In genomic region chr10:27380929-27381358, GRCh38 we compare ENCODE assay signal across 21 cellular contexts.
DNase-seq lines count a peak whose midpoint lies in the region; ATAC-seq, FAIRE-seq and TF ChIP-seq lines count a peak whose summit lies in the region.
"Had no signal": no experiment of that assay in that cellular context is flagged by ENCODE, and none has a peak within 500 bp of the region (broad histone marks: within the 10 kb centered on the region; RNA-seq: fewer than 3 reads in every experiment).

No MANE protein-coding gene starts in this region.

- no peak overlapping the region for H3K4me3 Mint-ChIP-seq in HFFc6
- no peak overlapping the region for H3K4me3 Mint-ChIP-seq in activated CD8-positive, alpha-beta T cell treated with anti-CD3 and anti-CD28 coated beads for 36 hours
- H3K4me3 Mint-ChIP-seq: CD4-positive, alpha-beta T cell had no signal

- H3K9me1 ChIP-seq in K562 (ENCODE audit: control insufficient read depth, insufficient read depth, low read length) = no peaks in the 10 kb centered on the region

- no peak for TF ChIP-seq POLR2A in K562 (conservative IDR thresholded peaks at IDR 0.05)

- FAIRE-seq in K562 (lab: Jason Lieb, UNC) = no peak
- FAIRE-seq: A549, GM12892, GM18507 had no signal

- H2AFZ ChIP-seq in GM23248 (0 out of 2 replicates have a peak overlapping the region, but pooled peaks have one; percentile 38), K562 (ENCODE audit: low read depth, low read length) (no peak overlapping the region)

- DNase-seq in GM23248 = no peak
- DNase-seq in K562 (ENCODE audit: extremely low read depth in 1 of 4, low spot score in 3 of 4) = no peak
- DNase-seq in fibroblast of villous mesenchyme (ENCODE audit: low read depth) = peak; percentile 18
- DNase-seq in omental fat pad (ENCODE audit: low spot score) = no peak
- no peak for DNase-seq in posterior vena cava (ENCODE audit: low spot score)
- no peak for DNase-seq in HFFc6
- no peak for DNase-seq in MV-4-11 (lab: John Stamatoyannopoulos, UW)
- DNase-seq in activated CD8-positive, alpha-beta T cell treated with anti-CD3 and anti-CD28 coated beads for 36 hours = no peak
- DNase-seq: AML-193; Caco-2; CD4-positive, alpha-beta T cell; DMS153; DMS79; GDM1; IMR-90 had no signal

- WGBS in GM23248 (ENCODE audit: low coverage in 1 of 2, low lambda C conversion rate in 2 of 2, missing lambda C conversion rate in 2 of 2), 2 experiments = 56% methylated on average over 6 of the region's 6 CpGs
- WGBS in K562 (ENCODE audit: insufficient coverage, low coverage, missing lambda C conversion rate) = 3% methylated on average over 6 of the region's 6 CpGs

- H3K9me2 ChIP-seq in GM23248 (ENCODE audit: insufficient read depth) = no peaks in the 10 kb centered on the region

- POLR2A ChIA-PET in K562 (lab: Yijun Ruan, JAX) = no interaction called here
- POLR2A ChIA-PET in activated CD8-positive, alpha-beta T cell treated with anti-CD3 and anti-CD28 coated beads for 36 hours (lab: Charles Lee) = no interaction called here

- H3F3A ChIP-seq in GM23248 (ENCODE audit: insufficient read depth) = no peaks in the 10 kb centered on the region

- H3K27me3 ChIP-seq in GM23248 (replicated peaks; ENCODE audit: insufficient read depth) (no peaks in the 10 kb centered on the region), K562 (ENCODE audit: control insufficient read depth in 2 of 2, insufficient read depth in 2 of 2, low read length in 2 of 2) (no peaks in the 10 kb centered on the region; a peak in 1 of 5 replicates)

- intact Hi-C loops in K562 (cut with micrococcal nuclease) (no loop called here), posterior vena cava (cut with DNase I) (loop anchor here in 1 of 2 donors (2.0 kb wide), 1 partner anchor 56 kb away; no protein-coding TSS in a partner anchor)
- intact Hi-C loops in activated CD8-positive, alpha-beta T cell treated with anti-CD3 and anti-CD28 coated beads for 36 hours (cut with micrococcal nuclease) = no loop called here

- 0 out of 2 replicates have a peak, but pooled peaks cover 9% of the 10 kb centered on the region for H3K4me1 ChIP-seq in GM23248 (ENCODE audit: insufficient read depth)
- H3K4me1 ChIP-seq in K562 (replicated peaks in 1 of 2; ENCODE audit: control insufficient read depth in 2 of 2, insufficient read depth in 2 of 2, low read length in 2 of 2) = no peaks in the 10 kb centered on the region
- H3K4me1 ChIP-seq: HAP-1 had no signal

- no peak for TF ChIP-seq RAD21 in K562 (CRISPR knock-in tag; conservative IDR thresholded peaks at IDR 0.05 in 1 of 2, IDR thresholded peaks at IDR 0.05 in 1 of 2)

- no peak for TF ChIP-seq EP300 in K562 (IDR thresholded peaks at IDR 0.05; ENCODE audit: low read length)

- H3K9ac ChIP-seq in GM23248 (no peak overlapping the region), K562 (ENCODE audit: insufficient read depth in 1 of 2, low read depth in 2 of 2, low read length in 2 of 2) (no peak overlapping the region; a peak in 1 of 4 replicates)

- no peaks in the 10 kb centered on the region for H3K36me3 Mint-ChIP-seq in HFFc6 (ENCODE audit: low read depth)
- H3K36me3 Mint-ChIP-seq in activated CD8-positive, alpha-beta T cell treated with anti-CD3 and anti-CD28 coated beads for 36 hours (ENCODE audit: low read depth) = no peaks in the 10 kb centered on the region

- no peaks in the 10 kb centered on the region for H3K79me2 ChIP-seq in GM23248 (ENCODE audit: insufficient read depth)
- no peaks in the 10 kb centered on the region for H3K79me2 ChIP-seq in K562 (ENCODE audit: control insufficient read depth, insufficient read depth, low read length)

- H3K4me3 ChIP-seq in GM23248 = no peak overlapping the region
- no peak overlapping the region for H3K4me3 ChIP-seq in K562
- no peak overlapping the region for H3K4me3 ChIP-seq in fibroblast of villous mesenchyme (ENCODE audit: low read depth, low read length)
- H3K4me3 ChIP-seq: A549, HAP-1 had no signal

- H3K4me1 Mint-ChIP-seq in HFFc6 (ENCODE audit: low read depth) = peaks cover 7% of the 10 kb centered on the region
- H3K4me1 Mint-ChIP-seq in activated CD8-positive, alpha-beta T cell treated with anti-CD3 and anti-CD28 coated beads for 36 hours (ENCODE audit: low read depth) = no peaks in the 10 kb centered on the region

- H3K4me2 ChIP-seq in GM23248 (ENCODE audit: unreplicated experiment) (no peak overlapping the region), K562 (ENCODE audit: insufficient read depth, low read length) (no peak overlapping the region)
- H3K4me2 ChIP-seq: A549 had no signal

- TF ChIP-seq CTCF in K562 (IDR thresholded peaks at IDR 0.05 in 2 of 3, conservative IDR thresholded peaks at IDR 0.05 in 1 of 3; ENCODE audit: insufficient read depth in 2 of 3, low read depth in 1 of 3, low read length in 3 of 3) = no peak
- no peak for TF ChIP-seq CTCF in fibroblast of villous mesenchyme (IDR thresholded peaks at IDR 0.05; ENCODE audit: insufficient read depth, low read depth, low read length)
- TF ChIP-seq CTCF in omental fat pad (IDR thresholded peaks at IDR 0.05) = no peak
- TF ChIP-seq CTCF in HFFc6 (IDR thresholded peaks at IDR 0.05) = no peak
- TF ChIP-seq CTCF in activated CD8-positive, alpha-beta T cell treated with anti-CD3 and anti-CD28 coated beads for 36 hours (IDR thresholded peaks at IDR 0.05) = no peak

- no peak for ATAC-seq in K562
- ATAC-seq in omental fat pad (ENCODE audit: low FRiP score) = peak; percentile 28
- ATAC-seq in activated CD8-positive, alpha-beta T cell treated with anti-CD3 and anti-CD28 coated beads for 36 hours = no peak

- no peaks in the 10 kb centered on the region for H3K9me3 ChIP-seq in GM23248 (ENCODE audit: low read depth)
- H3K9me3 ChIP-seq in K562 (replicated peaks; ENCODE audit: control insufficient read depth, insufficient read depth, low read depth, low read length) = no peaks in the 10 kb centered on the region
- H3K9me3 ChIP-seq: Caco-2, HAP-1 had no signal

- peaks cover 5% of the 10 kb centered on the region; the same call in 1 of the 2 replicates for H3K9me3 Mint-ChIP-seq in HFFc6
- H3K9me3 Mint-ChIP-seq in activated CD8-positive, alpha-beta T cell treated with anti-CD3 and anti-CD28 coated beads for 36 hours = peaks cover 7% of the 10 kb centered on the region
- H3K9me3 Mint-ChIP-seq: CD4-positive, alpha-beta T cell had no signal

- H3K27ac ChIP-seq in GM23248 (no peak overlapping the region), K562 (ENCODE audit: extremely low read depth, low read depth, low read length) (no peak overlapping the region)
- H3K27ac ChIP-seq: 22Rv1, A549, C4-2B had no signal

- H4K20me1 ChIP-seq in GM23248 (ENCODE audit: insufficient read depth) = no peaks in the 10 kb centered on the region
- H4K20me1 ChIP-seq in K562 (replicated peaks; ENCODE audit: control insufficient read depth, insufficient read depth, low read length) = no peaks in the 10 kb centered on the region

- CTCF ChIA-PET in K562 (lab: Yijun Ruan, JAX; ENCODE audit: low intra/inter-chr PET ratio) = no interaction called here
- CTCF ChIA-PET in activated CD8-positive, alpha-beta T cell treated with anti-CD3 and anti-CD28 coated beads for 36 hours (lab: Charles Lee) = interaction anchor here (0.8 kb wide), 1 partner anchor 11 kb away, joined by 3 read pairs; no protein-coding TSS in a partner anchor

- in situ Hi-C loops in GM23248 (cut with MboI) = no loop called here
- in situ Hi-C loops in K562 (cut with MboI) = no loop called here

- H3K36me3 ChIP-seq in GM23248 (ENCODE audit: low read depth) (no peaks in the 10 kb centered on the region), K562 (ENCODE audit: control insufficient read depth, insufficient read depth, low read length) (no peaks in the 10 kb centered on the region)
- H3K36me3 ChIP-seq: HAP-1 had no signal

- H3K27ac Mint-ChIP-seq in HFFc6 = no peak overlapping the region
- H3K27ac Mint-ChIP-seq in activated CD8-positive, alpha-beta T cell treated with anti-CD3 and anti-CD28 coated beads for 36 hours = no peak overlapping the region
- H3K27ac Mint-ChIP-seq: CD4-positive, alpha-beta T cell had no signal

- H3K27me3 Mint-ChIP-seq in HFFc6 (ENCODE audit: insufficient read depth) = peaks cover 13% of the 10 kb centered on the region
- peaks cover 14% of the 10 kb centered on the region for H3K27me3 Mint-ChIP-seq in activated CD8-positive, alpha-beta T cell treated with anti-CD3 and anti-CD28 coated beads for 36 hours

- BruUV-seq in K562 (replicated peaks; lab: Mats Ljungman, UMichigan) = no TSS peak

TF ChIP-seq in K562, 482 proteins besides CTCF, POLR2A, EP300 and RAD21:
- TF ChIP-seq, protein P1, sequence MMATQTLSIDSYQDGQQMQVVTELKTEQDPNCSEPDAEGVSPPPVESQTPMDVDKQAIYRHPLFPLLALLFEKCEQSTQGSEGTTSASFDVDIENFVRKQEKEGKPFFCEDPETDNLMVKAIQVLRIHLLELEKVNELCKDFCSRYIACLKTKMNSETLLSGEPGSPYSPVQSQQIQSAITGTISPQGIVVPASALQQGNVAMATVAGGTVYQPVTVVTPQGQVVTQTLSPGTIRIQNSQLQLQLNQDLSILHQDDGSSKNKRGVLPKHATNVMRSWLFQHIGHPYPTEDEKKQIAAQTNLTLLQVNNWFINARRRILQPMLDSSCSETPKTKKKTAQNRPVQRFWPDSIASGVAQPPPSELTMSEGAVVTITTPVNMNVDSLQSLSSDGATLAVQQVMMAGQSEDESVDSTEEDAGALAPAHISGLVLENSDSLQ (IDR thresholded peaks at IDR 0.05) = peak; percentile 66
- peak; percentile 38; the same call in 1 of the 2 replicates for TF ChIP-seq NFE2 (IDR thresholded peaks at IDR 0.05; ENCODE audit: low read depth)
- TF ChIP-seq MAFG (tag; conservative IDR thresholded peaks at IDR 0.05) = peak; percentile 42; the same call in 1 of the 2 replicates
- no peak for TF ChIP-seq MIER1 (IDR thresholded peaks at IDR 0.05; ENCODE audit: low read depth)
- no peak for TF ChIP-seq NFE2L1 (tag; IDR thresholded peaks at IDR 0.05; ENCODE audit: borderline replicate concordance, low read depth)
